14 cellular contexts compared by ENCODE assay signal in genomic region chr10:110456046-110456445, GRCh38. TPM values are rescaled to one million over a fixed set of nuclear protein-coding genes. Genes with fewer than 3 reads are reported as not detected.
DNase-seq lines count a peak whose midpoint lies in the region; ATAC-seq and TF ChIP-seq lines count a peak whose summit lies in the region.
"Had no signal": no experiment of that assay in that cellular context is flagged by ENCODE, and none has a peak within 500 bp of the region (broad histone marks: within the 10 kb centered on the region; RNA-seq: fewer than 3 reads in every experiment).

No MANE protein-coding gene starts in this region.

- CTCF ChIA-PET in OCI-LY7 (lab: Charles Lee; ENCODE audit: unreplicated experiment): interaction anchor here (1.0 to 2.1 kb wide), 2 partner anchors 91 to 100 kb away, joined by 4 to 6 read pairs; no protein-coding TSS in a partner anchor

- POLR2A ChIA-PET in OCI-LY7 (lab: Charles Lee): interaction anchor here (0.7 to 1.9 kb wide), 7 partner anchors 9 to 99 kb away, joined by 3 to 11 read pairs (median 4); no protein-coding TSS in a partner anchor

- peak overlapping the region; percentile 51 for H3K27ac Mint-ChIP-seq in stimulated activated naive B cell treated with anti-CD40 and anti-IgM and Interleukin-4, amounts not matched to agents 10 μg/mL and 1 μg/mL and 100 μg/mL, for 72 hours
- no peak overlapping the region for H3K27ac Mint-ChIP-seq in chondrocyte (ENCODE audit: unreplicated experiment)

- no peaks in the 10 kb centered on the region for H3K9me2 ChIP-seq in OCI-LY7 (ENCODE audit: insufficient read depth, low read length)

- BruUV-seq in OCI-LY7 (replicated peaks; lab: Mats Ljungman, UMichigan): no TSS peak

- H3K4me1 ChIP-seq in OCI-LY7 (ENCODE audit: insufficient read depth, low read length, poor library complexity, severe bottlenecking): peaks cover 63% of the 10 kb centered on the region

- no peaks in the 10 kb centered on the region for H3K36me3 ChIP-seq in OCI-LY7 (ENCODE audit: insufficient read depth, low read length)
- H3K36me3 ChIP-seq: esophagus muscularis mucosa, Peyer's patch had no signal

- ATAC-seq in stimulated activated naive B cell treated with anti-CD40 and anti-IgM and Interleukin-4, amounts not matched to agents 10 μg/mL and 1 μg/mL and 100 μg/mL, for 72 hours (replicated peaks): no peak
- ATAC-seq: body of pancreas had no signal

- H3K36me3 Mint-ChIP-seq in stimulated activated naive B cell treated with anti-CD40 and anti-IgM and Interleukin-4, amounts not matched to agents 10 μg/mL and 1 μg/mL and 100 μg/mL, for 72 hours: no peaks in the 10 kb centered on the region
- no peaks in the 10 kb centered on the region for H3K36me3 Mint-ChIP-seq in chondrocyte (ENCODE audit: low read depth)

- H3K4me3 ChIP-seq in OCI-LY7 (ENCODE audit: low read depth, low read length, poor library complexity, severe bottlenecking): no peak overlapping the region
- H3K4me3 ChIP-seq: body of pancreas, esophagus muscularis mucosa, Peyer's patch had no signal

- H3K9me3 ChIP-seq in OCI-LY7 (ENCODE audit: low read length): no peaks in the 10 kb centered on the region
- H3K9me3 ChIP-seq: body of pancreas, esophagus muscularis mucosa, Peyer's patch had no signal

- no peak overlapping the region for H3K4me3 Mint-ChIP-seq in stimulated activated naive B cell treated with anti-CD40 and anti-IgM and Interleukin-4, amounts not matched to agents 10 μg/mL and 1 μg/mL and 100 μg/mL, for 72 hours
- no peak overlapping the region for H3K4me3 Mint-ChIP-seq in chondrocyte (ENCODE audit: unreplicated experiment)

- no peaks in the 10 kb centered on the region for H4K20me1 ChIP-seq in OCI-LY7 (ENCODE audit: insufficient read depth, low read length)

- no peak overlapping the region for H2AFZ ChIP-seq in OCI-LY7 (ENCODE audit: low read length)

- H3K27me3 Mint-ChIP-seq in stimulated activated naive B cell treated with anti-CD40 and anti-IgM and Interleukin-4, amounts not matched to agents 10 μg/mL and 1 μg/mL and 100 μg/mL, for 72 hours: no peaks in the 10 kb centered on the region
- no peaks in the 10 kb centered on the region for H3K27me3 Mint-ChIP-seq in chondrocyte (ENCODE audit: low read depth)

- DNase-seq in activated CD8-positive, alpha-beta memory T cell treated with anti-CD3 and anti-CD28 coated beads for 24 hours: peak; percentile 57
- DNase-seq in activated CD8-positive, alpha-beta memory T cell treated with anti-CD3 and anti-CD28 coated beads, Interleukin-2, amount 50 U/mL, for 4 hours: no peak
- peak; percentile 36 for DNase-seq in OCI-LY7 (ENCODE audit: low spot score)
- DNase-seq in islet precursor cell: peak; percentile 30
- no peak for DNase-seq in stimulated activated naive B cell treated with anti-CD40 and anti-IgM and Interleukin-4, amounts not matched to agents 10 μg/mL and 1 μg/mL and 100 μg/mL, for 72 hours
- DNase-seq in chondrocyte (ENCODE audit: low spot score): no peak
- DNase-seq in DMS79 treated with DMSO at 0.1 percent for 48 hours (lab: John Stamatoyannopoulos, UW): no peak
- no peak for DNase-seq in activated CD4-positive, CD25-positive, alpha-beta regulatory T cell treated with anti-CD3 and anti-CD28 coated beads, Interleukin-2, amount 50 U/mL, for 72 hours
- DNase-seq: NCI-H1048; stimulated activated naive CD4-positive, alpha-beta T cell treated with Interleukin-2 at 50 U/mL for 16 hours had no signal

- no peaks in the 10 kb centered on the region for H3K9me3 Mint-ChIP-seq in stimulated activated naive B cell treated with anti-CD40 and anti-IgM and Interleukin-4, amounts not matched to agents 10 μg/mL and 1 μg/mL and 100 μg/mL, for 72 hours
- no peaks in the 10 kb centered on the region for H3K9me3 Mint-ChIP-seq in chondrocyte (ENCODE audit: low read depth)
- H3K9me3 Mint-ChIP-seq: activated T-cell treated with anti-CD3 and anti-CD28 coated beads, Interleukin-2, amount 50 U/mL, for 72 hours had no signal

- peaks cover 54 to 62% of the 10 kb centered on the region in 2 donors for H3K4me1 Mint-ChIP-seq in stimulated activated naive B cell treated with anti-CD40 and anti-IgM and Interleukin-4, amounts not matched to agents 10 μg/mL and 1 μg/mL and 100 μg/mL, for 72 hours
- H3K4me1 Mint-ChIP-seq in chondrocyte (ENCODE audit: low read depth): peaks cover 55% of the 10 kb centered on the region

- H3K79me2 ChIP-seq in OCI-LY7 (ENCODE audit: insufficient read depth, low read depth, low read length): no peaks in the 10 kb centered on the region

- no peak for TF ChIP-seq CTCF in OCI-LY7 (conservative IDR thresholded peaks at IDR 0.05; ENCODE audit: low read length)
- TF ChIP-seq CTCF in chondrocyte (IDR thresholded peaks at IDR 0.05): no peak

- peak overlapping the region; percentile 75 for H3K4me2 ChIP-seq in OCI-LY7 (ENCODE audit: low read length)

- H3K27ac ChIP-seq in OCI-LY7 (ENCODE audit: low read depth, low read length, poor library complexity, severe bottlenecking): no peak overlapping the region
- H3K27ac ChIP-seq: body of pancreas, esophagus muscularis mucosa, Peyer's patch had no signal

- intact Hi-C loops in OCI-LY7 (cut with micrococcal nuclease; ENCODE audit: unreplicated experiment): loop anchor here (5.0 kb wide), 1 partner anchor 76 kb away; no protein-coding TSS in a partner anchor

RNA-seq across cellular contexts. Expression of gene DUSP5, which starts 41.7 kb away (rescaled TPM):
- total RNA-seq in OCI-LY7 (2014; rRNA removed; shearing (Covaris generic)): 0.06 and 0.08 TPM in 2 replicates
- total RNA-seq in OCI-LY7 (2022) (0.28 and 0.97 TPM in 2 replicates), chondrocyte (4.8 to 9.7 TPM (median 8.7 TPM) in 3 replicates)

Comparison
In these comparisons a context has a peak if more than half of its experiments do, and no peak if none do; other contexts are left out.
1. DNase-seq: peak in activated CD8-positive, alpha-beta memory T cell treated with anti-CD3 and anti-CD28 coated beads for 24 hours (single experiment), OCI-LY7 (single experiment) and islet precursor cell (single experiment); none in activated CD8-positive, alpha-beta memory T cell treated with anti-CD3 and anti-CD28 coated beads, Interleukin-2, amount 50 U/mL, for 4 hours (single experiment), stimulated activated naive B cell treated with anti-CD40 and anti-IgM and Interleukin-4, amounts not matched to agents 10 μg/mL and 1 μg/mL and 100 μg/mL, for 72 hours (single experiment), chondrocyte (single experiment), DMS79 treated with DMSO at 0.1 percent for 48 hours (single experiment) and activated CD4-positive, CD25-positive, alpha-beta regulatory T cell treated with anti-CD3 and anti-CD28 coated beads, Interleukin-2, amount 50 U/mL, for 72 hours (single experiment).